ENCODE assay signal across 36 cellular contexts in genomic region chr4:64625438-64625837, GRCh38.
"Had no signal": no experiment of that assay in that cellular context is flagged by ENCODE, and none has a peak within 500 bp of the region (broad histone marks: within the 10 kb centered on the region; RNA-seq: fewer than 3 reads in every experiment).

No MANE protein-coding gene starts in this region.

- H3K4me3 Mint-ChIP-seq: activated CD4-positive, alpha-beta memory T cell treated with anti-CD3 and anti-CD28 coated beads, Interleukin-2, amount 10 ng/mL, durations not matched to agents 7 days and 5 days; activated CD4-positive, alpha-beta T cell treated with anti-CD3 and anti-CD28 coated beads for 36 hours; activated CD4-positive, alpha-beta T cell treated with anti-CD3 and anti-CD28 coated beads, Interleukin-2, amount 10 ng/mL, durations not matched to agents 7 days and 5 days; activated CD8-positive, alpha-beta memory T cell treated with anti-CD3 and anti-CD28 coated beads, Interleukin-2, amount 10 ng/mL, durations not matched to agents 7 days and 5 days; activated CD8-positive, alpha-beta T cell treated with anti-CD3 and anti-CD28 coated beads, Interleukin-2, amount 10 ng/mL, durations not matched to agents 7 days and 5 days; activated naive CD4-positive, alpha-beta T cell treated with anti-CD3 and anti-CD28 coated beads, Interleukin-2, amount 10 ng/mL, durations not matched to agents 7 days and 5 days; activated naive CD4-positive, alpha-beta T cell treated with anti-CD3 and anti-CD28 coated beads, Interleukin-2, amount 50 U/mL, for 24 hours; activated naive CD8-positive, alpha-beta T cell; activated naive CD8-positive, alpha-beta T cell treated with anti-CD3 and anti-CD28 coated beads, Interleukin-2, amount 10 ng/mL, durations not matched to agents 7 days and 5 days; activated naive CD8-positive, alpha-beta T cell treated with anti-CD3 and anti-CD28 coated beads, Interleukin-2, amount 50 U/mL, for 24 hours; activated T-cell treated with anti-CD3 and anti-CD28 coated beads, Interleukin-2, amount 50 U/mL, for 24 hours; brain; central memory CD8-positive, alpha-beta T cell; T-helper 2 cell treated with Interferon-gamma antibody and Interleukin-4, amounts not matched to agents 5 μg/mL and 100 μg/mL, for 36 hours; WTC11 had no signal

- H3K9me3 Mint-ChIP-seq: activated CD4-positive, alpha-beta memory T cell treated with anti-CD3 and anti-CD28 coated beads, Interleukin-2, amount 10 ng/mL, durations not matched to agents 7 days and 5 days; activated CD4-positive, alpha-beta T cell treated with anti-CD3 and anti-CD28 coated beads, Interleukin-2, amount 10 ng/mL, durations not matched to agents 7 days and 5 days; activated naive CD8-positive, alpha-beta T cell treated with anti-CD3 and anti-CD28 coated beads, Interleukin-2, amount 10 ng/mL, durations not matched to agents 7 days and 5 days; activated naive CD8-positive, alpha-beta T cell treated with anti-CD3 and anti-CD28 coated beads, Interleukin-2, amount 50 U/mL, for 24 hours; activated T-cell treated with anti-CD3 and anti-CD28 coated beads, Interleukin-2, amount 50 U/mL, for 24 hours had no signal

- H3K4me1 ChIP-seq: ascending aorta had no signal

- H3K27me3 ChIP-seq: ascending aorta, cardiac muscle cell had no signal

- DNase-seq: activated CD4-positive, alpha-beta memory T cell treated with anti-CD3 and anti-CD28 coated beads, Interleukin-2, amount 10 ng/mL, durations not matched to agents 7 days and 5 days; activated CD4-positive, alpha-beta T cell treated with anti-CD3 and anti-CD28 coated beads for 1 hour; activated CD4-positive, alpha-beta T cell treated with anti-CD3 and anti-CD28 coated beads for 36 hours; activated CD4-positive, alpha-beta T cell treated with anti-CD3 and anti-CD28 coated beads for 48 hours; activated CD4-positive, alpha-beta T cell treated with anti-CD3 and anti-CD28 coated beads, Interleukin-2, amount 10 ng/mL, durations not matched to agents 7 days and 5 days; activated CD4-positive, alpha-beta T cell treated with anti-CD3 and anti-CD28 coated beads, Interleukin-2, amount 50 U/mL, for 48 hours; activated CD4-positive, CD25-positive, alpha-beta regulatory T cell; activated CD8-positive, alpha-beta memory T cell treated with anti-CD3 and anti-CD28 coated beads for 24 hours; activated CD8-positive, alpha-beta memory T cell treated with anti-CD3 and anti-CD28 coated beads, Interleukin-2, amount 10 ng/mL, durations not matched to agents 7 days and 5 days; activated CD8-positive, alpha-beta memory T cell treated with anti-CD3 and anti-CD28 coated beads, Interleukin-2, amount 50 U/mL, for 48 hours; activated CD8-positive, alpha-beta T cell treated with anti-CD3 and anti-CD28 coated beads, Interleukin-2, amount 10 ng/mL, durations not matched to agents 7 days and 5 days; activated effector memory CD4-positive, alpha-beta T cell treated with Interleukin-2 at 50 U/mL for 16 hours; activated gamma-delta T cell; activated naive CD4-positive, alpha-beta T cell treated with anti-CD3 and anti-CD28 coated beads, Interleukin-2, amount 10 ng/mL, durations not matched to agents 7 days and 5 days; activated naive CD4-positive, alpha-beta T cell treated with Interleukin-2 at 50 U/mL for 16 hours; activated naive CD8-positive, alpha-beta T cell treated with anti-CD3 and anti-CD28 coated beads, Interleukin-2, amount 10 ng/mL, durations not matched to agents 7 days and 5 days; activated naive CD8-positive, alpha-beta T cell treated with anti-CD3 and anti-CD28 coated beads, Interleukin-2, amount 50 U/mL, for 24 hours; activated T-cell treated with anti-CD3 and anti-CD28 coated beads, Interleukin-2, amount 50 U/mL, for 24 hours; activated T-cell treated with anti-CD3 and anti-CD28 coated beads, Interleukin-2, amount 50 U/mL, for 48 hours; amygdala; anterior cingulate cortex; caudate nucleus; cerebellar nuclear complex; T-helper 2 cell; T-helper 9 cell; WERI-Rb-1 had no signal

- H3K4me1 Mint-ChIP-seq: activated CD4-positive, alpha-beta memory T cell treated with anti-CD3 and anti-CD28 coated beads, Interleukin-2, amount 10 ng/mL, durations not matched to agents 7 days and 5 days; activated CD4-positive, alpha-beta T cell treated with anti-CD3 and anti-CD28 coated beads for 36 hours; activated CD4-positive, alpha-beta T cell treated with anti-CD3 and anti-CD28 coated beads, Interleukin-2, amount 10 ng/mL, durations not matched to agents 7 days and 5 days; activated CD8-positive, alpha-beta memory T cell treated with anti-CD3 and anti-CD28 coated beads, Interleukin-2, amount 10 ng/mL, durations not matched to agents 7 days and 5 days; activated naive CD4-positive, alpha-beta T cell treated with anti-CD3 and anti-CD28 coated beads, Interleukin-2, amount 10 ng/mL, durations not matched to agents 7 days and 5 days; activated naive CD4-positive, alpha-beta T cell treated with anti-CD3 and anti-CD28 coated beads, Interleukin-2, amount 50 U/mL, for 24 hours; activated naive CD8-positive, alpha-beta T cell treated with anti-CD3 and anti-CD28 coated beads, Interleukin-2, amount 10 ng/mL, durations not matched to agents 7 days and 5 days; activated naive CD8-positive, alpha-beta T cell treated with anti-CD3 and anti-CD28 coated beads, Interleukin-2, amount 50 U/mL, for 24 hours; brain; central memory CD8-positive, alpha-beta T cell had no signal

- ATAC-seq: activated CD4-positive, alpha-beta T cell treated with anti-CD3 and anti-CD28 coated beads for 36 hours; activated CD4-positive, CD25-positive, alpha-beta regulatory T cell treated with anti-CD3 and anti-CD28 coated beads, Interleukin-2, amount 50 U/mL, for 24 hours; activated CD8-positive, alpha-beta memory T cell treated with anti-CD3 and anti-CD28 coated beads, Interleukin-2, amount 10 ng/mL, durations not matched to agents 7 days and 5 days; activated CD8-positive, alpha-beta T cell treated with anti-CD3 and anti-CD28 coated beads, Interleukin-2, amount 10 ng/mL, durations not matched to agents 7 days and 5 days; activated naive CD8-positive, alpha-beta T cell treated with anti-CD3 and anti-CD28 coated beads, Interleukin-2, amount 50 U/mL, for 24 hours; WTC11 had no signal

- H3K36me3 Mint-ChIP-seq: activated CD8-positive, alpha-beta memory T cell treated with anti-CD3 and anti-CD28 coated beads, Interleukin-2, amount 10 ng/mL, durations not matched to agents 7 days and 5 days; activated naive CD4-positive, alpha-beta T cell treated with anti-CD3 and anti-CD28 coated beads, Interleukin-2, amount 10 ng/mL, durations not matched to agents 7 days and 5 days; activated naive CD4-positive, alpha-beta T cell treated with anti-CD3 and anti-CD28 coated beads, Interleukin-2, amount 50 U/mL, for 24 hours; activated naive CD8-positive, alpha-beta T cell; activated naive CD8-positive, alpha-beta T cell treated with anti-CD3 and anti-CD28 coated beads, Interleukin-2, amount 10 ng/mL, durations not matched to agents 7 days and 5 days; brain had no signal

- H3K27ac ChIP-seq: ascending aorta, cardiac muscle cell, WERI-Rb-1 had no signal

- H3K36me3 ChIP-seq: ascending aorta, cardiac muscle cell, WERI-Rb-1 had no signal

- H3K27ac Mint-ChIP-seq: activated CD4-positive, alpha-beta memory T cell treated with anti-CD3 and anti-CD28 coated beads, Interleukin-2, amount 10 ng/mL, durations not matched to agents 7 days and 5 days; activated CD4-positive, alpha-beta T cell treated with anti-CD3 and anti-CD28 coated beads for 36 hours; activated CD4-positive, alpha-beta T cell treated with anti-CD3 and anti-CD28 coated beads, Interleukin-2, amount 10 ng/mL, durations not matched to agents 7 days and 5 days; activated CD8-positive, alpha-beta memory T cell treated with anti-CD3 and anti-CD28 coated beads, Interleukin-2, amount 10 ng/mL, durations not matched to agents 7 days and 5 days; activated CD8-positive, alpha-beta T cell treated with anti-CD3 and anti-CD28 coated beads, Interleukin-2, amount 10 ng/mL, durations not matched to agents 7 days and 5 days; activated naive CD4-positive, alpha-beta T cell treated with anti-CD3 and anti-CD28 coated beads, Interleukin-2, amount 10 ng/mL, durations not matched to agents 7 days and 5 days; activated naive CD4-positive, alpha-beta T cell treated with anti-CD3 and anti-CD28 coated beads, Interleukin-2, amount 50 U/mL, for 24 hours; activated naive CD8-positive, alpha-beta T cell; activated naive CD8-positive, alpha-beta T cell treated with anti-CD3 and anti-CD28 coated beads, Interleukin-2, amount 10 ng/mL, durations not matched to agents 7 days and 5 days; activated naive CD8-positive, alpha-beta T cell treated with anti-CD3 and anti-CD28 coated beads, Interleukin-2, amount 50 U/mL, for 24 hours; activated T-cell treated with anti-CD3 and anti-CD28 coated beads, Interleukin-2, amount 50 U/mL, for 24 hours; activated T-helper 2 cell treated with anti-CD3 and anti-CD28 coated beads, Interferon-gamma antibody, Interleukin-2, Interleukin-4, amounts not matched to agents 10 μg/mL and 5 μg/mL and 100 μg/mL, durations not matched to agents 14 hours and 24 hours and 36 hours; brain; T-helper 2 cell treated with Interferon-gamma antibody and Interleukin-4, amounts not matched to agents 5 μg/mL and 100 μg/mL, for 36 hours; WTC11 had no signal

- H3K4me3 ChIP-seq: ascending aorta, cardiac muscle cell had no signal

- H3K9me3 ChIP-seq: ascending aorta had no signal

- H3K27me3 Mint-ChIP-seq: activated CD4-positive, alpha-beta memory T cell treated with anti-CD3 and anti-CD28 coated beads, Interleukin-2, amount 10 ng/mL, durations not matched to agents 7 days and 5 days; activated CD4-positive, alpha-beta T cell treated with anti-CD3 and anti-CD28 coated beads for 36 hours; activated CD4-positive, alpha-beta T cell treated with anti-CD3 and anti-CD28 coated beads, Interleukin-2, amount 10 ng/mL, durations not matched to agents 7 days and 5 days; activated CD8-positive, alpha-beta memory T cell treated with anti-CD3 and anti-CD28 coated beads, Interleukin-2, amount 10 ng/mL, durations not matched to agents 7 days and 5 days; activated naive CD4-positive, alpha-beta T cell treated with anti-CD3 and anti-CD28 coated beads, Interleukin-2, amount 10 ng/mL, durations not matched to agents 7 days and 5 days; activated naive CD4-positive, alpha-beta T cell treated with anti-CD3 and anti-CD28 coated beads, Interleukin-2, amount 50 U/mL, for 24 hours; activated naive CD8-positive, alpha-beta T cell; activated naive CD8-positive, alpha-beta T cell treated with anti-CD3 and anti-CD28 coated beads, Interleukin-2, amount 10 ng/mL, durations not matched to agents 7 days and 5 days; activated naive CD8-positive, alpha-beta T cell treated with anti-CD3 and anti-CD28 coated beads, Interleukin-2, amount 50 U/mL, for 24 hours; activated T-cell treated with anti-CD3 and anti-CD28 coated beads, Interleukin-2, amount 50 U/mL, for 24 hours; brain; central memory CD8-positive, alpha-beta T cell had no signal
